ENCODE assay signal across 8 cellular contexts in the genomic region with DNA sequence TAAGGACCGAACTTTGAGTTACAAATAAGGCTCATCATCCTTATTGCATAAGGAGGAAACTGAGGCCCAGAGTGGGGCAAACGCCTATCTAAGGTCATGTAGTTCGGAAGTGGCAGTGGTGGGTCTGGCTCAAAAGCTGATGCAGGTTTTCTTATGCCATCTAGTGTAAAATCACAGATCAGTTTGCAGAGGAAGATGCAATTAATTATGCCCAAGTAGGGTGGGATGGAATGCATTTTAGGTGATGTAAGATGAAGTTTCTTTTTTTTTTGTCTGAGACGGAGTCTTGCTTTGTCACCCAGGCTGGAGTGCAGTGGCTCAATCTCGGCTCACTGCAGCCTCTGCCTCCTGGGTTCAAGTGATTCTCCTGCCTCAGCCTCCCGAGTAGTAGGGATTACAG. TPM values are rescaled to one million over a fixed set of nuclear protein-coding genes. Genes with fewer than 3 reads are reported as not detected.
DNase-seq lines count a peak whose midpoint lies in the region; ATAC-seq and TF ChIP-seq lines count a peak whose summit lies in the region.
"Not testable (repeated sequence)": the region's sequence is repeated elsewhere in the genome, so short reads cannot be mapped to it uniquely, and the experiment has no call there.

No MANE protein-coding gene starts in this region.

- peak overlapping the region; percentile 98 for H3K27ac Mint-ChIP-seq in activated CD4-positive, alpha-beta T cell treated with anti-CD3 and anti-CD28 coated beads for 36 hours
- peak overlapping the region; percentile 91 for H3K27ac Mint-ChIP-seq in memory B cell

- H3K4me1 ChIP-seq in DOHH2 (ENCODE audit: control insufficient read depth, low read length) = peaks cover 32% of the 10 kb centered on the region
- H3K4me1 ChIP-seq in MM.1S (ENCODE audit: low read length) = peaks cover 14% of the 10 kb centered on the region; the same call in 1 of the 2 replicates
- peaks cover 28% of the 10 kb centered on the region for H3K4me1 ChIP-seq in psoas muscle
- peaks cover 0 to 13% of the 10 kb centered on the region in 2 donors for H3K4me1 ChIP-seq in uterus

- peak overlapping the region; percentile 89 for H3K4me3 Mint-ChIP-seq in activated CD4-positive, alpha-beta T cell treated with anti-CD3 and anti-CD28 coated beads for 36 hours
- H3K4me3 Mint-ChIP-seq in memory B cell = peak overlapping the region; percentile 97

- H3K4me2 ChIP-seq in DOHH2 (ENCODE audit: low read length) (peak overlapping the region; percentile 98), MM.1S (ENCODE audit: low read depth, low read length) (peak overlapping the region; percentile 81)

- not testable (repeated sequence) for TF ChIP-seq CTCF in DOHH2 (IDR thresholded peaks at IDR 0.05; ENCODE audit: low read depth, low read length, poor library complexity, severe bottlenecking); MM.1S (IDR thresholded peaks at IDR 0.05; ENCODE audit: low read length); brain microvascular endothelial cell (IDR thresholded peaks at IDR 0.05; ENCODE audit: low read depth, low read length, missing control alignments); fibroblast of pulmonary artery (IDR thresholded peaks at IDR 0.05; ENCODE audit: low read length, missing control alignments); psoas muscle (IDR thresholded peaks at IDR 0.05); uterus (IDR thresholded peaks at IDR 0.05)

- peaks cover 22% of the 10 kb centered on the region for H3K36me3 Mint-ChIP-seq in activated CD4-positive, alpha-beta T cell treated with anti-CD3 and anti-CD28 coated beads for 36 hours (ENCODE audit: low read depth)
- H3K36me3 Mint-ChIP-seq in memory B cell = not testable (repeated sequence)

- not testable (repeated sequence) for H3K27me3 Mint-ChIP-seq in activated CD4-positive, alpha-beta T cell treated with anti-CD3 and anti-CD28 coated beads for 36 hours; memory B cell

- WGBS in psoas muscle, 3 donors = 43 to 51% (median 45%) methylated on average over 6 of the region's 6 CpGs

- TF ChIP-seq POLR2A in uterus (IDR thresholded peaks at IDR 0.05) = not testable (repeated sequence)

- H3K36me3 ChIP-seq in DOHH2 (ENCODE audit: control insufficient read depth, low read length) (peaks cover 39% of the 10 kb centered on the region), psoas muscle (ENCODE audit: insufficient read depth in 1 of 2, low read depth in 1 of 2) (peaks cover 0 to 29% of the 10 kb centered on the region in 2 donors)
- H3K36me3 ChIP-seq in MM.1S (replicated peaks; ENCODE audit: insufficient read depth, low read length); brain microvascular endothelial cell (replicated peaks); uterus: not testable (repeated sequence)

- H3K4me3 ChIP-seq in DOHH2 (ENCODE audit: low read length) (peak overlapping the region; percentile 86), MM.1S (ENCODE audit: low read length) (peak overlapping the region; percentile 85), brain microvascular endothelial cell (ENCODE audit: low read depth, low read length) (peak overlapping the region; percentile 96), fibroblast of pulmonary artery (replicated peaks; ENCODE audit: low read depth, low read length) (peak overlapping the region; percentile 90), psoas muscle (peak overlapping the region; percentile 72), uterus (peak overlapping the region; percentile 62 to 67)

- not testable (repeated sequence) for DNase-seq in MM.1S; brain microvascular endothelial cell; memory B cell (ENCODE audit: low spot score in 2 of 2); psoas muscle; uterus
- DNase-seq in activated CD4-positive, alpha-beta T cell treated with anti-CD3 and anti-CD28 coated beads for 36 hours = peak; percentile 14
- peak; percentile 12 for DNase-seq in fibroblast of pulmonary artery (ENCODE audit: low read depth)

- peaks cover 57% of the 10 kb centered on the region for H3K79me2 ChIP-seq in DOHH2 (ENCODE audit: control insufficient read depth, low read length)
- peaks cover 34% of the 10 kb centered on the region for H3K79me2 ChIP-seq in MM.1S (ENCODE audit: low read length)

- peak overlapping the region; percentile 81 for H3K9ac ChIP-seq in MM.1S (ENCODE audit: low read length)

- not testable (repeated sequence) for ATAC-seq in activated CD4-positive, alpha-beta T cell treated with anti-CD3 and anti-CD28 coated beads for 36 hours; memory B cell (ENCODE audit: low read depth); psoas muscle

- H2AFZ ChIP-seq in MM.1S (ENCODE audit: low read length) = not testable (repeated sequence)

- H3K9me2 ChIP-seq in DOHH2 (replicated peaks; ENCODE audit: control insufficient read depth, low read length); MM.1S (replicated peaks; ENCODE audit: insufficient read depth, low read length): not testable (repeated sequence)

- not testable (repeated sequence) for H4K20me1 ChIP-seq in DOHH2 (ENCODE audit: control insufficient read depth, insufficient read depth, low read depth, low read length); MM.1S (ENCODE audit: insufficient read depth, low read length)

- CTCF ChIA-PET in activated CD4-positive, alpha-beta T cell treated with anti-CD3 and anti-CD28 coated beads for 36 hours (lab: Charles Lee) = interaction anchor here (0.6 to 4.7 kb wide), 3 partner anchors 17 to 93 kb away, joined by 3 to 82 read pairs (median 20); a partner anchor contains a TSS

- intact Hi-C loops in activated CD4-positive, alpha-beta T cell treated with anti-CD3 and anti-CD28 coated beads for 36 hours (cut with DNase I, micrococcal nuclease) = loop anchor here (1.0 to 5.0 kb wide), 5 partner anchors 113 to 422 kb away; a partner anchor contains a TSS
- intact Hi-C loops in psoas muscle (cut with DNase I) = loop anchor here (2.0 to 10.0 kb wide), 5 partner anchors 29 to 195 kb away; no protein-coding TSS in a partner anchor
- intact Hi-C loops in uterus (cut with DNase I; ENCODE audit: low total_unique reads) = not testable (repeated sequence)

- not testable (repeated sequence) for H3K9me3 ChIP-seq in DOHH2 (ENCODE audit: control insufficient read depth, insufficient read depth, low read length); MM.1S (replicated peaks; ENCODE audit: insufficient read depth, low read length); psoas muscle; uterus

- H3K9me3 Mint-ChIP-seq in activated CD4-positive, alpha-beta T cell treated with anti-CD3 and anti-CD28 coated beads for 36 hours (ENCODE audit: low read depth); memory B cell: not testable (repeated sequence)

- in situ Hi-C loops in brain microvascular endothelial cell (cut with HindIII; ENCODE audit: low pct_ligation_motif_present, low sequenced_read_pairs) = not testable (repeated sequence)

- POLR2A ChIA-PET in activated CD4-positive, alpha-beta T cell treated with anti-CD3 and anti-CD28 coated beads for 36 hours (lab: Charles Lee) = not testable (repeated sequence)

- H3K27ac ChIP-seq in DOHH2 (ENCODE audit: low read depth, low read length); MM.1S (ENCODE audit: low read length); psoas muscle: not testable (repeated sequence)
- H3K27ac ChIP-seq in brain microvascular endothelial cell (peak overlapping the region; percentile 92), uterus (peak overlapping the region in 1 of 2 donors; percentile 89)

- H3K4me1 Mint-ChIP-seq in activated CD4-positive, alpha-beta T cell treated with anti-CD3 and anti-CD28 coated beads for 36 hours = peaks cover 43% of the 10 kb centered on the region
- H3K4me1 Mint-ChIP-seq in memory B cell = peaks cover 14% of the 10 kb centered on the region

- not testable (repeated sequence) for H3F3A ChIP-seq in DOHH2 (ENCODE audit: control insufficient read depth, insufficient read depth); MM.1S (ENCODE audit: insufficient read depth, low read length)

- not testable (repeated sequence) for H3K27me3 ChIP-seq in DOHH2 (ENCODE audit: control insufficient read depth, low read length); MM.1S (replicated peaks; ENCODE audit: insufficient read depth, low read length); brain microvascular endothelial cell (replicated peaks); psoas muscle (ENCODE audit: insufficient read depth in 3 of 3, low read length in 2 of 3); uterus

RNA-seq across cellular contexts. Expression of a gene that starts 1.1 kb away (rescaled TPM):
- total RNA-seq in activated CD4-positive, alpha-beta T cell treated with anti-CD3 and anti-CD28 coated beads for 36 hours = 10 to 100 TPM; 50.4 to 56.2 TPM
- total RNA-seq in psoas muscle = 10 to 100 TPM; 20.1 to 34.0 (median 25.5) TPM
- polyA plus RNA-seq in psoas muscle = 100 to 1,000 TPM in 1 of 3 donors, 10 to 100 TPM in 2; 50.9 to 131 (median 57.5) TPM
- total RNA-seq in uterus = 100 to 1,000 TPM in 1 of 4 donors, 10 to 100 TPM in 2, 1 to 10 TPM in 1; 2.4 to 312 (median 46.0) TPM

RNA-seq across cellular contexts. Expression of a gene that starts 28.7 kb away (rescaled TPM):
- under 1 TPM; 0.59 to 0.65 TPM for total RNA-seq in activated CD4-positive, alpha-beta T cell treated with anti-CD3 and anti-CD28 coated beads for 36 hours
- total RNA-seq in psoas muscle (under 1 TPM; 0.36 to 0.66 (median 0.63) TPM), uterus (100 to 1,000 TPM in 1 of 4 donors, 10 to 100 TPM in 2, 1 to 10 TPM in 1; 5.9 to 135 (median 12.7) TPM)
- polyA plus RNA-seq in psoas muscle = under 1 TPM; 0.39 to 0.79 (median 0.79) TPM

RNA-seq across cellular contexts. Expression of a gene that starts 31.0 kb away (rescaled TPM):
- total RNA-seq in activated CD4-positive, alpha-beta T cell treated with anti-CD3 and anti-CD28 coated beads for 36 hours = not detected
- total RNA-seq in psoas muscle (1 to 10 TPM; 1.1 to 3.3 (median 3.0) TPM), uterus (1 to 10 TPM in 1 of 4 donors, not detected in 3; 1.9 TPM)
- polyA plus RNA-seq in psoas muscle = 1 to 10 TPM in 1 of 3 donors, under 1 TPM in 2; 0.67 to 1.6 (median 0.70) TPM

Comparison
In these comparisons a context has a peak if more than half of its experiments do, and no peak if none do; other contexts are left out.
1. RNA of a gene that starts 28.7 kb away (total RNA-seq): 5.9 to 135 TPM in uterus; 0.59 to 0.65 TPM in activated CD4-positive, alpha-beta T cell treated with anti-CD3 and anti-CD28 coated beads for 36 hours and 0.36 to 0.66 TPM in psoas muscle; every median in the first group is over 4 times any median in the second.
2. Peak in every context shown above with its lines, with median percentiles within 50 percentile points of each other: H3K4me3 ChIP-seq.